Comparison of ENCODE assay signal across 18 cellular contexts in genomic region chr6:11947063-11947462, GRCh38.
DNase-seq lines count a peak whose midpoint lies in the region; ATAC-seq and TF ChIP-seq lines count a peak whose summit lies in the region.
"Had no signal": no experiment of that assay in that cellular context is flagged by ENCODE, and none has a peak within 500 bp of the region (broad histone marks: within the 10 kb centered on the region; RNA-seq: fewer than 3 reads in every experiment).

No MANE protein-coding gene starts in this region.

- peak; percentile 18 for TF ChIP-seq CTCF in GM06990 (IDR thresholded peaks at IDR 0.05; ENCODE audit: insufficient read depth, low read length, poor library complexity, severe bottlenecking)
- peak; percentile 35 for TF ChIP-seq CTCF in choroid plexus epithelial cell (conservative IDR thresholded peaks at IDR 0.05; ENCODE audit: low read depth, low read length)
- no peak for TF ChIP-seq CTCF in omental fat pad (IDR thresholded peaks at IDR 0.05)

- no peak overlapping the region for H3K9ac ChIP-seq in Karpas-422 (ENCODE audit: low read length)

- no peak overlapping the region for H3K27ac ChIP-seq in Karpas-422 (ENCODE audit: low read length)
- H3K27ac ChIP-seq: heart right ventricle, testis had no signal

- H3K4me3 ChIP-seq in GM06990 (replicated peaks; ENCODE audit: low read depth, low read length): no peak overlapping the region
- no peak overlapping the region for H3K4me3 ChIP-seq in Karpas-422 (ENCODE audit: low read length)
- no peak overlapping the region for H3K4me3 ChIP-seq in choroid plexus epithelial cell (ENCODE audit: low read depth, low read length)
- H3K4me3 ChIP-seq: heart right ventricle, testis had no signal

- H3K4me1 Mint-ChIP-seq in naive thymus-derived CD8-positive, alpha-beta T cell: peaks cover 0 to 3% (median 0%) of the 10 kb centered on the region in 4 donors
- H3K4me1 Mint-ChIP-seq: activated naive CD8-positive, alpha-beta T cell treated with anti-CD3 and anti-CD28 coated beads, Interleukin-2, amount 50 U/mL, for 24 hours; CD8-positive, alpha-beta memory T cell; IgD-negative memory B cell had no signal

- peaks cover 0 to 2% (median 0%) of the 10 kb centered on the region in 5 donors for H3K27me3 Mint-ChIP-seq in naive thymus-derived CD8-positive, alpha-beta T cell
- H3K27me3 Mint-ChIP-seq: activated naive CD8-positive, alpha-beta T cell treated with anti-CD3 and anti-CD28 coated beads, Interleukin-2, amount 50 U/mL, for 24 hours; IgD-negative memory B cell had no signal

- H3K4me2 ChIP-seq in Karpas-422 (ENCODE audit: low read depth, low read length, poor library complexity, severe bottlenecking): no peak overlapping the region

- DNase-seq in GM06990 (ENCODE audit: extremely low read depth, insufficient read length) (no peak), Karpas-422 (peak; percentile 47), choroid plexus epithelial cell (ENCODE audit: low read depth) (no peak), NCI-H526 (lab: John Stamatoyannopoulos, UW) (no peak), omental fat pad (ENCODE audit: low spot score) (no peak)
- DNase-seq in naive thymus-derived CD8-positive, alpha-beta T cell: no peak
- DNase-seq: activated CD4-positive, alpha-beta T cell treated with anti-CD3 and anti-CD28 coated beads for 4 hours; activated naive CD8-positive, alpha-beta T cell treated with anti-CD3 and anti-CD28 coated beads, Interleukin-2, amount 50 U/mL, for 24 hours; activated T-cell treated with anti-CD3 and anti-CD28 coated beads, Interleukin-2, amount 50 U/mL, for 4 hours; CD8-positive, alpha-beta memory T cell; GOT3; heart right ventricle; NCI-H1417; NCI-H345; testis had no signal

- no peaks in the 10 kb centered on the region for H3K4me1 ChIP-seq in Karpas-422 (ENCODE audit: low read length)
- H3K4me1 ChIP-seq: heart right ventricle, testis had no signal

- no peaks in the 10 kb centered on the region for H3K36me3 Mint-ChIP-seq in naive thymus-derived CD8-positive, alpha-beta T cell
- H3K36me3 Mint-ChIP-seq: CD8-positive, alpha-beta memory T cell had no signal

- H3K9me3 ChIP-seq in Karpas-422 (ENCODE audit: low read length): no peaks in the 10 kb centered on the region
- H3K9me3 ChIP-seq: heart right ventricle, testis had no signal

- H3K27ac Mint-ChIP-seq in naive thymus-derived CD8-positive, alpha-beta T cell: no peak overlapping the region
- H3K27ac Mint-ChIP-seq: activated naive CD8-positive, alpha-beta T cell treated with anti-CD3 and anti-CD28 coated beads, Interleukin-2, amount 50 U/mL, for 24 hours; CD8-positive, alpha-beta memory T cell; IgD-negative memory B cell; T-helper 1 cell treated with Interleukin-12 subunit alpha and Interleukin-12 subunit beta and Interleukin-4 antibody, amounts not matched to agents 30 μg/mL and 1 μg/mL, for 36 hours had no signal

- H3K27me3 ChIP-seq in GM06990 (replicated peaks; ENCODE audit: control insufficient read depth, insufficient read depth, low read length) (no peaks in the 10 kb centered on the region), Karpas-422 (ENCODE audit: low read length) (no peaks in the 10 kb centered on the region)
- H3K27me3 ChIP-seq: heart right ventricle, testis had no signal

- POLR2A ChIA-PET in naive thymus-derived CD8-positive, alpha-beta T cell (lab: Charles Lee): no interaction called here

- no peak overlapping the region for H2AFZ ChIP-seq in Karpas-422 (ENCODE audit: low read length)

- peak; percentile 40 to 46 for ATAC-seq in naive thymus-derived CD8-positive, alpha-beta T cell
- ATAC-seq in HG02973 (IDR thresholded peaks at IDR 0.05; ENCODE audit: unreplicated experiment) (no peak), omental fat pad (ENCODE audit: low FRiP score) (no peak)
- ATAC-seq: activated naive CD8-positive, alpha-beta T cell treated with anti-CD3 and anti-CD28 coated beads, Interleukin-2, amount 50 U/mL, for 24 hours; activated T-cell treated with anti-CD3 and anti-CD28 coated beads, Interleukin-2, amount 50 U/mL, for 4 hours; heart right ventricle had no signal

- no peaks in the 10 kb centered on the region for H3K9me2 ChIP-seq in Karpas-422 (replicated peaks; ENCODE audit: insufficient read depth, low read length)

- H3K36me3 ChIP-seq in GM06990 (ENCODE audit: control insufficient read depth, insufficient read depth, low read length): no peaks in the 10 kb centered on the region
- H3K36me3 ChIP-seq in Karpas-422 (ENCODE audit: insufficient read depth, low read length): no peaks in the 10 kb centered on the region
- H3K36me3 ChIP-seq: heart right ventricle had no signal

- no peaks in the 10 kb centered on the region for H4K20me1 ChIP-seq in Karpas-422 (ENCODE audit: insufficient read depth, low read depth, low read length)

- H3K79me2 ChIP-seq in Karpas-422 (ENCODE audit: low read length): no peaks in the 10 kb centered on the region

- H3K4me3 Mint-ChIP-seq in naive thymus-derived CD8-positive, alpha-beta T cell: no peak overlapping the region
- H3K4me3 Mint-ChIP-seq: activated naive CD8-positive, alpha-beta T cell treated with anti-CD3 and anti-CD28 coated beads, Interleukin-2, amount 50 U/mL, for 24 hours; activated T-cell treated with anti-CD3 and anti-CD28 coated beads, Interleukin-2, amount 50 U/mL, for 4 hours; CD8-positive, alpha-beta memory T cell; IgD-negative memory B cell; T-helper 1 cell treated with Interleukin-12 subunit alpha and Interleukin-12 subunit beta and Interleukin-4 antibody, amounts not matched to agents 30 μg/mL and 1 μg/mL, for 36 hours had no signal

- no peaks in the 10 kb centered on the region for H3K9me3 Mint-ChIP-seq in naive thymus-derived CD8-positive, alpha-beta T cell
- H3K9me3 Mint-ChIP-seq: activated naive CD8-positive, alpha-beta T cell treated with anti-CD3 and anti-CD28 coated beads, Interleukin-2, amount 50 U/mL, for 24 hours; activated T-cell treated with anti-CD3 and anti-CD28 coated beads, Interleukin-2, amount 50 U/mL, for 4 hours; CD8-positive, alpha-beta memory T cell; T-helper 1 cell treated with Interleukin-12 subunit alpha and Interleukin-12 subunit beta and Interleukin-4 antibody, amounts not matched to agents 30 μg/mL and 1 μg/mL, for 36 hours had no signal

Comparison
In these comparisons a context has a peak if more than half of its experiments do, and no peak if none do; other contexts are left out.
1. CTCF ChIP-seq: peak in GM06990 (single experiment) and choroid plexus epithelial cell (single experiment); none in omental fat pad (0 of 3).
2. ATAC-seq: peak in naive thymus-derived CD8-positive, alpha-beta T cell (2 of 2); none in HG02973 (single experiment) and omental fat pad (single experiment).